In the genomic region with DNA sequence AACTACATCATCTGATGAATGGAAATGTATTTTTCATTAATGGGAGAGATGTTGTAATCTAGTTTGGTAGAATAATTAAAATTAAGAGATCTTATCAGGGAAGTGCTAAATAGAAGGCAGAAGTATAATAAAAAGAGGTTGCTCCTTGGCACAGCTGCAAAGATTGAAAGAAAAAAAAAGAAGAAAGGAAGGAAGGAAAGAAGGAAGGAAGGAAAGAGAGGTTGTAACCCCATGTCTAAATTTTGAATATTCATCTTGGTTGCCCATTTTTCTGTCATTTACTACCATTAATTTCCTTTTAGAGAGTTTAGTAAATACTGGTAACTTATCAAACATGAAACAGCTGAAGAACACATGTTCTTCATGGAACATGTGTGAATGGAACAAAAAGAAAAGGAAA, we compare ENCODE assay signal across 8 cellular contexts. TPM values are rescaled to one million over a fixed set of nuclear protein-coding genes. Genes with fewer than 3 reads are reported as not detected.
DNase-seq lines count a peak whose midpoint lies in the region; ATAC-seq and TF ChIP-seq lines count a peak whose summit lies in the region.

No MANE protein-coding gene starts in this region.

- peak overlapping the region; percentile 89 for H3K4me3 Mint-ChIP-seq in activated CD4-positive, alpha-beta T cell treated with anti-CD3 and anti-CD28 coated beads for 36 hours
- peak overlapping the region; percentile 89 for H3K4me3 Mint-ChIP-seq in activated CD8-positive, alpha-beta T cell treated with anti-CD3 and anti-CD28 coated beads for 36 hours

- H3K27ac ChIP-seq in suprapubic skin = peak overlapping the region; percentile 89

- ATAC-seq in activated CD4-positive, alpha-beta T cell treated with anti-CD3 and anti-CD28 coated beads for 36 hours = no peak
- ATAC-seq in activated CD8-positive, alpha-beta T cell treated with anti-CD3 and anti-CD28 coated beads for 36 hours = no peak
- ATAC-seq in sciatic nerve = no peak

- no peaks in the 10 kb centered on the region for H3K27me3 ChIP-seq in suprapubic skin

- H3K36me3 ChIP-seq in suprapubic skin = no peaks in the 10 kb centered on the region

- H3K4me1 Mint-ChIP-seq in activated CD4-positive, alpha-beta T cell treated with anti-CD3 and anti-CD28 coated beads for 36 hours = peaks cover 26% of the 10 kb centered on the region
- H3K4me1 Mint-ChIP-seq in activated CD8-positive, alpha-beta T cell treated with anti-CD3 and anti-CD28 coated beads for 36 hours (ENCODE audit: low read depth) = peaks cover 21% of the 10 kb centered on the region

- POLR2A ChIA-PET in activated CD4-positive, alpha-beta T cell treated with anti-CD3 and anti-CD28 coated beads for 36 hours (lab: Charles Lee) = interaction anchor here (0.8 to 3.1 kb wide), 3 partner anchors 10 to 12 kb away, joined by 3 to 63 read pairs (median 5); a partner anchor contains a TSS
- POLR2A ChIA-PET in activated CD8-positive, alpha-beta T cell treated with anti-CD3 and anti-CD28 coated beads for 36 hours (lab: Charles Lee) = interaction anchor here (1.2 to 5.1 kb wide), 10 partner anchors 10 to 98 kb away, joined by 3 to 80 read pairs (median 7); a partner anchor contains a TSS

- TF ChIP-seq POLR2A in suprapubic skin (IDR thresholded peaks at IDR 0.05) = no peak

- no peak for DNase-seq in activated CD4-positive, alpha-beta T cell treated with anti-CD3 and anti-CD28 coated beads for 36 hours
- no peak for DNase-seq in activated CD4-positive, alpha-beta T cell treated with anti-CD3 and anti-CD28 coated beads for 1 hour
- DNase-seq in activated CD8-positive, alpha-beta T cell treated with anti-CD3 and anti-CD28 coated beads for 36 hours = no peak
- DNase-seq in inferior parietal cortex (ENCODE audit: extremely low spot score) = peak; percentile 21
- DNase-seq in suprapubic skin (ENCODE audit: low spot score in 2 of 2) = no peak
- no peak for DNase-seq in DMS 273 (lab: John Stamatoyannopoulos, UW; ENCODE audit: unreplicated experiment)
- DNase-seq in CD1c-positive myeloid dendritic cell (ENCODE audit: extremely low spot score) = no peak
- no peak for DNase-seq in sciatic nerve (ENCODE audit: low spot score)

- H3K9me3 Mint-ChIP-seq in activated CD4-positive, alpha-beta T cell treated with anti-CD3 and anti-CD28 coated beads for 36 hours (ENCODE audit: low read depth) = no peaks in the 10 kb centered on the region
- no peaks in the 10 kb centered on the region for H3K9me3 Mint-ChIP-seq in activated CD8-positive, alpha-beta T cell treated with anti-CD3 and anti-CD28 coated beads for 36 hours

- peak overlapping the region; percentile 63 for H3K4me3 ChIP-seq in suprapubic skin

- peaks cover 7% of the 10 kb centered on the region for H3K36me3 Mint-ChIP-seq in activated CD4-positive, alpha-beta T cell treated with anti-CD3 and anti-CD28 coated beads for 36 hours (ENCODE audit: low read depth)
- H3K36me3 Mint-ChIP-seq in activated CD8-positive, alpha-beta T cell treated with anti-CD3 and anti-CD28 coated beads for 36 hours (ENCODE audit: low read depth) = peaks cover 5% of the 10 kb centered on the region

- no peaks in the 10 kb centered on the region for H3K9me3 ChIP-seq in suprapubic skin

- peaks cover 22% of the 10 kb centered on the region for H3K4me1 ChIP-seq in suprapubic skin

- CTCF ChIA-PET in activated CD4-positive, alpha-beta T cell treated with anti-CD3 and anti-CD28 coated beads for 36 hours (lab: Charles Lee) = interaction anchor here (0.7 to 18.6 kb wide), 15 partner anchors 8 to 343 kb away, joined by 3 to 910 read pairs (median 7); a partner anchor contains a TSS
- CTCF ChIA-PET in activated CD8-positive, alpha-beta T cell treated with anti-CD3 and anti-CD28 coated beads for 36 hours (lab: Charles Lee) = interaction anchor here (0.9 to 20.8 kb wide), 13 partner anchors 11 to 302 kb away, joined by 3 to 1122 read pairs (median 4); a partner anchor contains a TSS

- H3K27me3 Mint-ChIP-seq in activated CD4-positive, alpha-beta T cell treated with anti-CD3 and anti-CD28 coated beads for 36 hours = peaks cover 2% of the 10 kb centered on the region
- H3K27me3 Mint-ChIP-seq in activated CD8-positive, alpha-beta T cell treated with anti-CD3 and anti-CD28 coated beads for 36 hours = peaks cover 3% of the 10 kb centered on the region

- intact Hi-C loops in activated CD4-positive, alpha-beta T cell treated with anti-CD3 and anti-CD28 coated beads for 36 hours (cut with DNase I, micrococcal nuclease) = loop anchor here (1.0 to 10.0 kb wide), 10 partner anchors 15 to 1243 kb away; a partner anchor contains a TSS
- intact Hi-C loops in activated CD8-positive, alpha-beta T cell treated with anti-CD3 and anti-CD28 coated beads for 36 hours (cut with micrococcal nuclease) = no loop called here
- intact Hi-C loops in sciatic nerve (cut with DNase I) = no loop called here

- H3K27ac Mint-ChIP-seq in activated CD4-positive, alpha-beta T cell treated with anti-CD3 and anti-CD28 coated beads for 36 hours = peak overlapping the region; percentile 99
- H3K27ac Mint-ChIP-seq in activated CD8-positive, alpha-beta T cell treated with anti-CD3 and anti-CD28 coated beads for 36 hours = peak overlapping the region; percentile 99

- TF ChIP-seq CTCF in activated CD8-positive, alpha-beta T cell treated with anti-CD3 and anti-CD28 coated beads for 36 hours (IDR thresholded peaks at IDR 0.05) = no peak
- TF ChIP-seq CTCF in suprapubic skin (IDR thresholded peaks at IDR 0.05) = no peak

- no peak for TF ChIP-seq EP300 in suprapubic skin (IDR thresholded peaks at IDR 0.05)

RNA-seq across cellular contexts. Expression of a gene that starts 10.5 kb away (rescaled TPM):
- total RNA-seq in activated CD4-positive, alpha-beta T cell treated with anti-CD3 and anti-CD28 coated beads for 36 hours = 10 to 100 TPM; 89.1 to 94.6 TPM
- 10 to 100 TPM; 89.6 to 94.8 TPM for total RNA-seq in activated CD8-positive, alpha-beta T cell treated with anti-CD3 and anti-CD28 coated beads for 36 hours
- total RNA-seq in suprapubic skin (100 to 1,000 TPM in 1 of 4 donors, 10 to 100 TPM in 3; 49.1 to 222 (median 63.2) TPM), sciatic nerve (157 TPM)

RNA-seq across cellular contexts. Expression of a gene that starts 11.1 kb away (rescaled TPM):
- total RNA-seq in activated CD4-positive, alpha-beta T cell treated with anti-CD3 and anti-CD28 coated beads for 36 hours = 10 to 100 TPM; 38.2 to 44.0 TPM
- total RNA-seq in activated CD8-positive, alpha-beta T cell treated with anti-CD3 and anti-CD28 coated beads for 36 hours = 10 to 100 TPM; 26.6 to 28.9 TPM
- total RNA-seq in suprapubic skin = 100 to 1,000 TPM in 2 of 4 donors, 10 to 100 TPM in 2; 70.7 to 162 (median 94.5) TPM
- total RNA-seq in sciatic nerve = 52.2 TPM

Comparison
In these comparisons a context has a peak if more than half of its experiments do, and no peak if none do; other contexts are left out.
1. intact Hi-C loops: an anchor here in activated CD4-positive, alpha-beta T cell treated with anti-CD3 and anti-CD28 coated beads for 36 hours (1.0 to 10.0 kb wide); none called in activated CD8-positive, alpha-beta T cell treated with anti-CD3 and anti-CD28 coated beads for 36 hours and sciatic nerve.